In genomic region chr19:2888739-2889224, GRCh38 we compare ENCODE assay signal across 8 cellular contexts. TPM values are rescaled to one million over a fixed set of nuclear protein-coding genes. Genes with fewer than 3 reads are reported as not detected.
DNase-seq lines count a peak whose midpoint lies in the region; ATAC-seq and TF ChIP-seq lines count a peak whose summit lies in the region.

No MANE protein-coding gene starts in this region.

- H3K27me3 Mint-ChIP-seq in activated CD4-positive, alpha-beta T cell treated with anti-CD3 and anti-CD28 coated beads, Interleukin-2, amount 10 ng/mL, durations not matched to agents 7 days and 5 days = no peaks in the 10 kb centered on the region
- peaks cover 3% of the 10 kb centered on the region for H3K27me3 Mint-ChIP-seq in progenitor cell of endocrine pancreas

- H3K27ac Mint-ChIP-seq in activated CD4-positive, alpha-beta T cell treated with anti-CD3 and anti-CD28 coated beads, Interleukin-2, amount 10 ng/mL, durations not matched to agents 7 days and 5 days = peak overlapping the region; percentile 41
- no peak overlapping the region for H3K27ac Mint-ChIP-seq in progenitor cell of endocrine pancreas

- peaks cover 7% of the 10 kb centered on the region for H3K4me1 Mint-ChIP-seq in activated CD4-positive, alpha-beta T cell treated with anti-CD3 and anti-CD28 coated beads, Interleukin-2, amount 10 ng/mL, durations not matched to agents 7 days and 5 days
- H3K4me1 Mint-ChIP-seq in progenitor cell of endocrine pancreas (ENCODE audit: low read depth) = no peaks in the 10 kb centered on the region

- DNase-seq in NCI-H1048 (lab: John Stamatoyannopoulos, UW) = peak; percentile 88
- DNase-seq in activated CD4-positive, alpha-beta T cell treated with anti-CD3 and anti-CD28 coated beads, Interleukin-2, amount 10 ng/mL, durations not matched to agents 7 days and 5 days = peak; percentile 33
- DNase-seq in fibroblast of villous mesenchyme (ENCODE audit: low read depth) = peak; percentile 34
- DNase-seq in stimulated activated CD8-positive, alpha-beta memory T cell treated with anti-CD3 and anti-CD28 coated beads, Interleukin-7, amount 100 ng/mL, for 4 hours (ENCODE audit: low read depth in 2 of 2) = peak; percentile 15 to 51
- DNase-seq in progenitor cell of endocrine pancreas (ENCODE audit: low spot score, unreplicated experiment) = no peak
- DNase-seq in GM20000 (ENCODE audit: low spot score) = no peak

- POLR2A ChIA-PET in activated CD4-positive, alpha-beta T cell treated with anti-CD3 and anti-CD28 coated beads, Interleukin-2, amount 10 ng/mL, durations not matched to agents 7 days and 5 days (lab: Charles Lee) = no interaction called here

- peak overlapping the region; percentile 45 for H3K4me3 ChIP-seq in fibroblast of villous mesenchyme (ENCODE audit: low read depth, low read length)

- TF ChIP-seq CTCF in fibroblast of villous mesenchyme (IDR thresholded peaks at IDR 0.05; ENCODE audit: insufficient read depth, low read depth, low read length) = no peak
- no peak for TF ChIP-seq CTCF in progenitor cell of endocrine pancreas (IDR thresholded peaks at IDR 0.05; ENCODE audit: unreplicated experiment)
- TF ChIP-seq CTCF in GM20000 (IDR thresholded peaks at IDR 0.05; ENCODE audit: extremely low read depth, missing control alignments) = no peak

- CTCF ChIA-PET in activated CD4-positive, alpha-beta T cell treated with anti-CD3 and anti-CD28 coated beads, Interleukin-2, amount 10 ng/mL, durations not matched to agents 7 days and 5 days (lab: Charles Lee) = interaction anchor here (0.6 to 1.6 kb wide), 3 partner anchors 19 to 383 kb away, joined by 3 read pairs; no protein-coding TSS in a partner anchor

- ATAC-seq in GM18858 (IDR thresholded peaks at IDR 0.05; ENCODE audit: unreplicated experiment) (no peak), HG02798 (IDR thresholded peaks at IDR 0.05; ENCODE audit: poor library complexity, unreplicated experiment) (no peak)

- peaks cover 2% of the 10 kb centered on the region for H3K9me3 Mint-ChIP-seq in activated CD4-positive, alpha-beta T cell treated with anti-CD3 and anti-CD28 coated beads, Interleukin-2, amount 10 ng/mL, durations not matched to agents 7 days and 5 days
- H3K9me3 Mint-ChIP-seq in progenitor cell of endocrine pancreas (ENCODE audit: low read depth) = peaks cover 1% of the 10 kb centered on the region

- no peaks in the 10 kb centered on the region for H3K36me3 Mint-ChIP-seq in activated CD4-positive, alpha-beta T cell treated with anti-CD3 and anti-CD28 coated beads, Interleukin-2, amount 10 ng/mL, durations not matched to agents 7 days and 5 days (ENCODE audit: low read depth)
- H3K36me3 Mint-ChIP-seq in progenitor cell of endocrine pancreas (ENCODE audit: insufficient read depth) = no peaks in the 10 kb centered on the region

- no peak overlapping the region for H3K4me3 Mint-ChIP-seq in activated CD4-positive, alpha-beta T cell treated with anti-CD3 and anti-CD28 coated beads, Interleukin-2, amount 10 ng/mL, durations not matched to agents 7 days and 5 days
- H3K4me3 Mint-ChIP-seq in progenitor cell of endocrine pancreas (ENCODE audit: low read depth) = no peak overlapping the region

RNA-seq across cellular contexts. Expression of gene ZNF57, which starts 11.9 kb away (rescaled TPM):
- 1 to 10 TPM; 4.4 to 4.9 TPM for total RNA-seq in activated CD4-positive, alpha-beta T cell treated with anti-CD3 and anti-CD28 coated beads, Interleukin-2, amount 10 ng/mL, durations not matched to agents 7 days and 5 days
- total RNA-seq in fibroblast of villous mesenchyme (3.9 and 6.0 TPM in 2 replicates), progenitor cell of endocrine pancreas (3.8 and 5.3 TPM in 2 replicates)

RNA-seq across cellular contexts. Expression of gene ZNF556, which starts 21.6 kb away (rescaled TPM):
- not detected for total RNA-seq in activated CD4-positive, alpha-beta T cell treated with anti-CD3 and anti-CD28 coated beads, Interleukin-2, amount 10 ng/mL, durations not matched to agents 7 days and 5 days
- total RNA-seq in fibroblast of villous mesenchyme = 0.32 and 0.86 TPM in 2 replicates
- total RNA-seq in progenitor cell of endocrine pancreas = not detected in 2 replicates

RNA-seq across cellular contexts. Expression of gene ZNF555, which starts 47.5 kb away (rescaled TPM):
- 1 to 10 TPM; 2.2 to 3.2 TPM for total RNA-seq in activated CD4-positive, alpha-beta T cell treated with anti-CD3 and anti-CD28 coated beads, Interleukin-2, amount 10 ng/mL, durations not matched to agents 7 days and 5 days
- 4.8 and 6.0 TPM in 2 replicates for total RNA-seq in fibroblast of villous mesenchyme
- 13.3 and 13.7 TPM in 2 replicates for total RNA-seq in progenitor cell of endocrine pancreas

RNA-seq across cellular contexts. Expression of gene ZNF77, which starts 56.0 kb away (rescaled TPM):
- total RNA-seq in activated CD4-positive, alpha-beta T cell treated with anti-CD3 and anti-CD28 coated beads, Interleukin-2, amount 10 ng/mL, durations not matched to agents 7 days and 5 days = 1 to 10 TPM; 4.6 to 5.6 TPM
- total RNA-seq in fibroblast of villous mesenchyme (3.0 and 4.8 TPM in 2 replicates), progenitor cell of endocrine pancreas (6.3 and 7.1 TPM in 2 replicates)

Comparison
In these comparisons a context has a peak if more than half of its experiments do, and no peak if none do; other contexts are left out.
1. DNase-seq: peak in NCI-H1048 (single experiment), activated CD4-positive, alpha-beta T cell treated with anti-CD3 and anti-CD28 coated beads, Interleukin-2, amount 10 ng/mL, durations not matched to agents 7 days and 5 days (single experiment), fibroblast of villous mesenchyme (single experiment) and stimulated activated CD8-positive, alpha-beta memory T cell treated with anti-CD3 and anti-CD28 coated beads, Interleukin-7, amount 100 ng/mL, for 4 hours (2 of 2); none in progenitor cell of endocrine pancreas (single experiment) and GM20000 (single experiment).